29 cellular contexts compared by ENCODE assay signal in the genomic region with DNA sequence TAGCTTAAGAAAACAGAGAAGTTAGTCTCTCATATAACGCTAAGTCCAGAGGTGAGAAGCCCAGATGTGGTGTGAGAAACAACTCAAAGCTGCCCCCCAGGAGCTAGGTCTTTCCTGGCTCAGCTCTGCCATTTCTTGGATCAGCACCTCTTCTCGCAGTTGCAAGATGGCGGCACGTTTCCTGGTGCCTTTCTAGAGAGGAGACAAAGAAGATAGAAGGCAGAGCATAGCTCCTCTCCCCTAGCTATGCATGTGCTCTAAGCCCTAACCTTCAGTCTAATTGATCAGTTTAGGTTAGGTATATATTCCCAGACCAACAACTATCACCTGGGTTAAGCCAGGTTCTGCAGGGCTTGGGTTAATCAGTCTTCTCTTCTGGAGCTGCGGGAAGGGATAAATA.
"Had no signal": no experiment of that assay in that cellular context is flagged by ENCODE, and none has a peak within 500 bp of the region (broad histone marks: within the 10 kb centered on the region; RNA-seq: fewer than 3 reads in every experiment).

No MANE protein-coding gene starts in this region.

- H3K4me3 ChIP-seq: neural progenitor cell, ovary, psoas muscle, right lobe of liver, skin epidermis, smooth muscle cell, spleen, suprapubic skin, testis, tibial artery, transverse colon, upper lobe of right lung, uterus had no signal

- H3K9me3 ChIP-seq: ovary, psoas muscle, right lobe of liver, spleen, suprapubic skin, testis, tibial artery, transverse colon, upper lobe of right lung, uterus had no signal

- H3K27ac ChIP-seq: neural progenitor cell, ovary, parathyroid adenoma, psoas muscle, right lobe of liver, skin epidermis, spleen, suprapubic skin, testis, tibial artery, transverse colon, upper lobe of right lung, uterus had no signal

- DNase-seq: naive thymus-derived CD4-positive, alpha-beta T cell; natural killer cell; occipital lobe; ovary; posterior cingulate gyrus; psoas muscle; right cardiac atrium; right lobe of liver; spleen; stimulated activated CD4-positive, alpha-beta T cell treated with anti-CD3 and anti-CD28 coated beads, Interleukin-12 subunit alpha, Interleukin-12 subunit beta, amount 100 ng/mL, for 4 hours; stimulated activated CD4-positive, alpha-beta T cell treated with anti-CD3 and anti-CD28 coated beads, Interleukin-1b, Interleukin-23, amount 100 ng/mL, for 48 hours; stimulated activated CD4-positive, alpha-beta T cell treated with anti-CD3 and anti-CD28 coated beads, Interleukin-4, amount 100 ng/mL, for 1 hour; stimulated activated CD4-positive, alpha-beta T cell treated with anti-CD3 and anti-CD28 coated beads, Interleukin-4, amount 100 ng/mL, for 4 hours; stimulated activated CD8-positive, alpha-beta memory T cell treated with anti-CD3 and anti-CD28 coated beads, Interleukin-4, amount 100 ng/mL, for 48 hours; stimulated activated naive CD4-positive, alpha-beta T cell; stimulated activated naive CD8-positive, alpha-beta T cell treated with anti-CD3 and anti-CD28 coated beads, Interleukin-15, amount 100 ng/mL, for 72 hours; stimulated activated naive CD8-positive, alpha-beta T cell treated with anti-CD3 and anti-CD28 coated beads, Interleukin-15, Interleukin-2, amounts not matched to agents 100 U/mL and 50 U/mL, for 24 hours; substantia nigra; testis; tibial artery; transverse colon; upper lobe of right lung; uterus had no signal

- H3K4me1 ChIP-seq: neural progenitor cell, parathyroid adenoma, psoas muscle, right lobe of liver, spleen, suprapubic skin, testis, tibial artery, transverse colon, upper lobe of right lung, uterus had no signal

- H3K27me3 ChIP-seq: neural progenitor cell, ovary, right lobe of liver, spleen, testis, tibial artery, transverse colon, upper lobe of right lung, uterus had no signal

- H3K36me3 ChIP-seq: neural progenitor cell, ovary, right lobe of liver, spleen, suprapubic skin, tibial artery, transverse colon, upper lobe of right lung, uterus had no signal

- ATAC-seq: naive thymus-derived CD4-positive, alpha-beta T cell; natural killer cell; psoas muscle; right cardiac atrium; right lobe of liver; stimulated activated memory B cell treated with anti-CD40 and anti-IgM and Interleukin-4, amounts not matched to agents 10 μg/mL and 1 μg/mL and 100 μg/mL, for 72 hours; stimulated activated naive CD8-positive, alpha-beta T cell treated with anti-CD3 and anti-CD28 coated beads, Interleukin-15, amount 100 ng/mL, for 72 hours; stimulated activated naive CD8-positive, alpha-beta T cell treated with anti-CD3 and anti-CD28 coated beads, Interleukin-15, Interleukin-2, amounts not matched to agents 100 U/mL and 50 U/mL, for 24 hours; upper lobe of right lung had no signal
